In the genomic region with DNA sequence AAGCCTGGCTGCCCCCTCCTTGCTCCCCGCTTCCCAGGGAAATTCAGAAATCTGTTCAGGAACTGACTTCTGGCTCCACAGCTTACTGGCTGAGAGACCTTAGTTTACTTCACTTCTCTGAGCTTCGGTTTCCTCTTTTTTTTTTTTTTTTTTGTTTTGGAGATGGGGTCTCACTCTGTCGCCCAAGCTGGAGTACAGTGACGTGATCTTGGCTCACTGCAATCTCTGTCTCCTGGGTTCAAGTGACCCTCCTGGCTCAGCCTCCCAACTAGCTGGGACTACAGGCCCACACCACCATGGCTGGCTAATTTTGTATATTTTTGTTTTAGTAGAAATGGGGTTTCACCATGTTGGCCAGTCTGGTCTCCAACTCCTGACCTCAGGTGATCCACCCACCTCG, we compare ENCODE assay signal across 16 cellular contexts. TPM values are rescaled to one million over a fixed set of nuclear protein-coding genes. Genes with fewer than 3 reads are reported as not detected.
DNase-seq lines count a peak whose midpoint lies in the region; ATAC-seq and TF ChIP-seq lines count a peak whose summit lies in the region.
"Had no signal": no experiment of that assay in that cellular context is flagged by ENCODE, and none has a peak within 500 bp of the region (broad histone marks: within the 10 kb centered on the region; RNA-seq: fewer than 3 reads in every experiment).

No MANE protein-coding gene starts in this region.

- CTCF ChIA-PET in activated CD4-positive, alpha-beta memory T cell treated with anti-CD3 and anti-CD28 coated beads for 36 hours (lab: Charles Lee) = interaction anchor here (1.2 kb wide), 1 partner anchor 53 kb away, joined by 3 read pairs; no protein-coding TSS in a partner anchor

- no peaks in the 10 kb centered on the region for H3K36me3 ChIP-seq in HUES6 (ENCODE audit: control insufficient read depth, insufficient read depth, low read length)
- H3K36me3 ChIP-seq in ectodermal cell (ENCODE audit: control insufficient read depth, insufficient read depth, low read length) = no peaks in the 10 kb centered on the region
- H3K36me3 ChIP-seq in mesodermal cell (ENCODE audit: control insufficient read depth, insufficient read depth, low read length) = no peaks in the 10 kb centered on the region
- H3K36me3 ChIP-seq in upper lobe of right lung = no peaks in the 10 kb centered on the region
- H3K36me3 ChIP-seq: gastroesophageal sphincter, SJCRH30, stomach had no signal

- no peak for DNase-seq in upper lobe of right lung
- no peak for DNase-seq in activated CD4-positive, alpha-beta memory T cell treated with anti-CD3 and anti-CD28 coated beads for 36 hours
- DNase-seq in NCI-H510A (lab: John Stamatoyannopoulos, UW) = no peak
- no peak for DNase-seq in T-helper 9 cell
- DNase-seq: activated CD4-positive, alpha-beta T cell treated with anti-CD3 and anti-CD28 coated beads, Interleukin-2, amount 10 ng/mL, durations not matched to agents 7 days and 5 days; activated naive CD8-positive, alpha-beta T cell treated with anti-CD3 and anti-CD28 coated beads for 36 hours; activated T-cell treated with anti-CD3 and anti-CD28 coated beads, Interleukin-2, amount 50 U/mL, for 4 hours; CD4-positive, alpha-beta T cell; NCI-H1417 treated with DMSO at 0.1 percent for 48 hours; stomach had no signal

- H3K9me3 ChIP-seq in HUES6 (ENCODE audit: control insufficient read depth, insufficient read depth, low read depth, low read length) (no peaks in the 10 kb centered on the region), ectodermal cell (ENCODE audit: control insufficient read depth, low read length) (no peaks in the 10 kb centered on the region), mesodermal cell (ENCODE audit: control insufficient read depth, low read length) (no peaks in the 10 kb centered on the region), upper lobe of right lung (no peaks in the 10 kb centered on the region)
- H3K9me3 ChIP-seq: gastroesophageal sphincter, SJCRH30, stomach had no signal

- ATAC-seq in upper lobe of right lung = no peak
- ATAC-seq: activated T-cell treated with anti-CD3 and anti-CD28 coated beads, Interleukin-2, amount 50 U/mL, for 4 hours; gastroesophageal sphincter had no signal

- H3K36me3 Mint-ChIP-seq in activated CD4-positive, alpha-beta memory T cell treated with anti-CD3 and anti-CD28 coated beads for 36 hours = no peaks in the 10 kb centered on the region
- H3K36me3 Mint-ChIP-seq: activated naive CD8-positive, alpha-beta T cell treated with anti-CD3 and anti-CD28 coated beads for 36 hours had no signal

- no peaks in the 10 kb centered on the region for H3K27me3 ChIP-seq in HUES6 (ENCODE audit: control insufficient read depth, insufficient read depth, low read length)
- H3K27me3 ChIP-seq in ectodermal cell (ENCODE audit: control insufficient read depth, insufficient read depth, low read length, poor library complexity, severe bottlenecking) = no peaks in the 10 kb centered on the region
- H3K27me3 ChIP-seq in upper lobe of right lung = no peaks in the 10 kb centered on the region
- H3K27me3 ChIP-seq: gastroesophageal sphincter, SJCRH30, stomach had no signal

- H3K9ac ChIP-seq in HUES6 (ENCODE audit: low read length) = peak overlapping the region; percentile 40

- peaks cover 25% of the 10 kb centered on the region for H3K4me1 Mint-ChIP-seq in activated CD4-positive, alpha-beta memory T cell treated with anti-CD3 and anti-CD28 coated beads for 36 hours (ENCODE audit: low read depth)

- WGBS in ectodermal cell, 2 experiments = 68 to 70% methylated on average over 5 of the region's 5 CpGs
- WGBS in mesodermal cell (ENCODE audit: insufficient coverage in 2 of 2), 2 experiments = 82 to 85% methylated on average over 2 of the region's 5 CpGs

- no peak for TF ChIP-seq CTCF in upper lobe of right lung (IDR thresholded peaks at IDR 0.05)

- no peaks in the 10 kb centered on the region for H3K9me3 Mint-ChIP-seq in activated CD4-positive, alpha-beta memory T cell treated with anti-CD3 and anti-CD28 coated beads for 36 hours
- H3K9me3 Mint-ChIP-seq: activated CD4-positive, alpha-beta T cell treated with anti-CD3 and anti-CD28 coated beads, Interleukin-2, amount 10 ng/mL, durations not matched to agents 7 days and 5 days; activated naive CD8-positive, alpha-beta T cell treated with anti-CD3 and anti-CD28 coated beads for 36 hours; activated T-cell treated with anti-CD3 and anti-CD28 coated beads, Interleukin-2, amount 50 U/mL, for 4 hours; CD4-positive, alpha-beta T cell; central memory CD8-positive, alpha-beta T cell had no signal

- H3K27ac Mint-ChIP-seq in activated CD4-positive, alpha-beta memory T cell treated with anti-CD3 and anti-CD28 coated beads for 36 hours = no peak overlapping the region
- H3K27ac Mint-ChIP-seq: activated CD4-positive, alpha-beta T cell treated with anti-CD3 and anti-CD28 coated beads, Interleukin-2, amount 10 ng/mL, durations not matched to agents 7 days and 5 days; activated naive CD8-positive, alpha-beta T cell treated with anti-CD3 and anti-CD28 coated beads for 36 hours; CD4-positive, alpha-beta T cell had no signal

- H3K4me3 ChIP-seq in HUES6 (ENCODE audit: low read depth, low read length) (peak overlapping the region; percentile 25), ectodermal cell (ENCODE audit: insufficient read depth, low read depth, low read length) (no peak overlapping the region), mesodermal cell (ENCODE audit: extremely low read depth, insufficient read depth, low read length, poor library complexity, severe bottlenecking) (no peak overlapping the region), upper lobe of right lung (no peak overlapping the region)
- H3K4me3 ChIP-seq: gastroesophageal sphincter, SJCRH30, stomach had no signal

- POLR2A ChIA-PET in activated CD4-positive, alpha-beta memory T cell treated with anti-CD3 and anti-CD28 coated beads for 36 hours (lab: Charles Lee) = no interaction called here

- intact Hi-C loops in upper lobe of right lung (cut with DNase I) = no loop called here
- intact Hi-C loops in activated CD4-positive, alpha-beta memory T cell treated with anti-CD3 and anti-CD28 coated beads for 36 hours (cut with micrococcal nuclease) = no loop called here

- H3K4me1 ChIP-seq in HUES6 (ENCODE audit: control insufficient read depth, insufficient read depth, low read length) = peaks cover 62% of the 10 kb centered on the region
- peaks cover 47% of the 10 kb centered on the region for H3K4me1 ChIP-seq in ectodermal cell (ENCODE audit: control insufficient read depth, insufficient read depth, low read length)
- H3K4me1 ChIP-seq in mesodermal cell (ENCODE audit: control insufficient read depth, insufficient read depth, low read length, poor library complexity, severe bottlenecking) = peaks cover 55% of the 10 kb centered on the region
- peaks cover 47% of the 10 kb centered on the region for H3K4me1 ChIP-seq in upper lobe of right lung

- H3K27ac ChIP-seq in HUES6 (ENCODE audit: low read depth, low read length) (peak overlapping the region; percentile 83), ectodermal cell (ENCODE audit: insufficient read depth, low read depth, low read length, poor library complexity, severe bottlenecking) (peak overlapping the region; percentile 88), mesodermal cell (ENCODE audit: low read depth, low read length, severe bottlenecking) (peak overlapping the region; percentile 84), upper lobe of right lung (peak overlapping the region; percentile 86)
- H3K27ac ChIP-seq: gastroesophageal sphincter, SJCRH30 had no signal

- H3K4me3 Mint-ChIP-seq in activated CD4-positive, alpha-beta memory T cell treated with anti-CD3 and anti-CD28 coated beads for 36 hours = no peak overlapping the region
- H3K4me3 Mint-ChIP-seq: activated CD4-positive, alpha-beta T cell treated with anti-CD3 and anti-CD28 coated beads, Interleukin-2, amount 10 ng/mL, durations not matched to agents 7 days and 5 days; activated naive CD8-positive, alpha-beta T cell treated with anti-CD3 and anti-CD28 coated beads for 36 hours; activated T-cell treated with anti-CD3 and anti-CD28 coated beads, Interleukin-2, amount 50 U/mL, for 4 hours; CD4-positive, alpha-beta T cell; central memory CD8-positive, alpha-beta T cell had no signal

- no peaks in the 10 kb centered on the region for H3K27me3 Mint-ChIP-seq in activated CD4-positive, alpha-beta memory T cell treated with anti-CD3 and anti-CD28 coated beads for 36 hours
- H3K27me3 Mint-ChIP-seq: activated CD4-positive, alpha-beta T cell treated with anti-CD3 and anti-CD28 coated beads, Interleukin-2, amount 10 ng/mL, durations not matched to agents 7 days and 5 days; activated naive CD8-positive, alpha-beta T cell treated with anti-CD3 and anti-CD28 coated beads for 36 hours; CD4-positive, alpha-beta T cell; central memory CD8-positive, alpha-beta T cell had no signal

RNA-seq across cellular contexts. Expression of gene PTK7, which starts 14.9 kb away (rescaled TPM):
- 159 TPM for polyA plus RNA-seq in ectodermal cell (2013, experiment 1 of 4)
- polyA plus RNA-seq in ectodermal cell (2013, experiment 2 of 4) = 154 TPM
- 120 TPM for polyA plus RNA-seq in ectodermal cell (2013, experiment 3 of 4)
- polyA plus RNA-seq in ectodermal cell (2013, experiment 4 of 4) = 127 TPM
- 160 TPM for polyA plus RNA-seq in mesodermal cell (2013, experiment 1 of 2)
- 129 TPM for polyA plus RNA-seq in mesodermal cell (2013, experiment 2 of 2)
- 97.1 TPM for total RNA-seq in upper lobe of right lung
- total RNA-seq in activated CD4-positive, alpha-beta memory T cell treated with anti-CD3 and anti-CD28 coated beads for 36 hours = 1 to 10 TPM; 1.3 to 1.5 TPM

RNA-seq across cellular contexts. Expression of gene KLC4, which starts 31.6 kb away (rescaled TPM):
- polyA plus RNA-seq in ectodermal cell (2013, experiment 1 of 4) = 30.3 TPM
- 30.6 TPM for polyA plus RNA-seq in ectodermal cell (2013, experiment 2 of 4)
- polyA plus RNA-seq in ectodermal cell (2013, experiment 3 of 4) = 26.2 TPM
- polyA plus RNA-seq in ectodermal cell (2013, experiment 4 of 4) = 31.1 TPM
- polyA plus RNA-seq in mesodermal cell (2013, experiment 1 of 2) = 36.5 TPM
- polyA plus RNA-seq in mesodermal cell (2013, experiment 2 of 2) = 34.1 TPM
- total RNA-seq in upper lobe of right lung = 32.0 TPM
- 10 to 100 TPM; 11.0 to 11.9 TPM for total RNA-seq in activated CD4-positive, alpha-beta memory T cell treated with anti-CD3 and anti-CD28 coated beads for 36 hours

RNA-seq across cellular contexts. Expression of gene MRPL2, which starts 31.8 kb away (rescaled TPM):
- polyA plus RNA-seq in ectodermal cell (2013, experiment 1 of 4) = 49.1 TPM
- polyA plus RNA-seq in ectodermal cell (2013, experiment 2 of 4) = 42.2 TPM
- polyA plus RNA-seq in ectodermal cell (2013, experiment 3 of 4) = 46.6 TPM
- polyA plus RNA-seq in ectodermal cell (2013, experiment 4 of 4) = 52.4 TPM
- polyA plus RNA-seq in mesodermal cell (2013, experiment 1 of 2) = 65.2 TPM
- 60.8 TPM for polyA plus RNA-seq in mesodermal cell (2013, experiment 2 of 2)
- total RNA-seq in upper lobe of right lung = 42.4 TPM
- total RNA-seq in activated CD4-positive, alpha-beta memory T cell treated with anti-CD3 and anti-CD28 coated beads for 36 hours = 10 to 100 TPM; 91.0 to 95.4 TPM

RNA-seq across cellular contexts. Expression of gene CUL7, which starts 37.4 kb away (rescaled TPM):
- 36.0 TPM for polyA plus RNA-seq in ectodermal cell (2013, experiment 1 of 4)
- polyA plus RNA-seq in ectodermal cell (2013, experiment 2 of 4) = 36.3 TPM
- polyA plus RNA-seq in ectodermal cell (2013, experiment 3 of 4) = 25.3 TPM
- polyA plus RNA-seq in ectodermal cell (2013, experiment 4 of 4) = 30.0 TPM
- 46.0 TPM for polyA plus RNA-seq in mesodermal cell (2013, experiment 1 of 2)
- 39.7 TPM for polyA plus RNA-seq in mesodermal cell (2013, experiment 2 of 2)
- 20.1 TPM for total RNA-seq in upper lobe of right lung
- 10 to 100 TPM; 23.2 to 23.8 TPM for total RNA-seq in activated CD4-positive, alpha-beta memory T cell treated with anti-CD3 and anti-CD28 coated beads for 36 hours

Comparison
In these comparisons a context has a peak if more than half of its experiments do, and no peak if none do; other contexts are left out.
1. RNA of gene PTK7, which starts 14.9 kb away (total RNA-seq): 97.1 TPM in upper lobe of right lung (single experiment); 1.3 to 1.5 TPM in activated CD4-positive, alpha-beta memory T cell treated with anti-CD3 and anti-CD28 coated beads for 36 hours; every median in the first group is over 10 times any median in the second.
2. Peak in every context shown above with its lines, with median percentiles within 50 percentile points of each other: H3K27ac ChIP-seq.